1 cellular context compared by ENCODE assay signal in the genomic region with DNA sequence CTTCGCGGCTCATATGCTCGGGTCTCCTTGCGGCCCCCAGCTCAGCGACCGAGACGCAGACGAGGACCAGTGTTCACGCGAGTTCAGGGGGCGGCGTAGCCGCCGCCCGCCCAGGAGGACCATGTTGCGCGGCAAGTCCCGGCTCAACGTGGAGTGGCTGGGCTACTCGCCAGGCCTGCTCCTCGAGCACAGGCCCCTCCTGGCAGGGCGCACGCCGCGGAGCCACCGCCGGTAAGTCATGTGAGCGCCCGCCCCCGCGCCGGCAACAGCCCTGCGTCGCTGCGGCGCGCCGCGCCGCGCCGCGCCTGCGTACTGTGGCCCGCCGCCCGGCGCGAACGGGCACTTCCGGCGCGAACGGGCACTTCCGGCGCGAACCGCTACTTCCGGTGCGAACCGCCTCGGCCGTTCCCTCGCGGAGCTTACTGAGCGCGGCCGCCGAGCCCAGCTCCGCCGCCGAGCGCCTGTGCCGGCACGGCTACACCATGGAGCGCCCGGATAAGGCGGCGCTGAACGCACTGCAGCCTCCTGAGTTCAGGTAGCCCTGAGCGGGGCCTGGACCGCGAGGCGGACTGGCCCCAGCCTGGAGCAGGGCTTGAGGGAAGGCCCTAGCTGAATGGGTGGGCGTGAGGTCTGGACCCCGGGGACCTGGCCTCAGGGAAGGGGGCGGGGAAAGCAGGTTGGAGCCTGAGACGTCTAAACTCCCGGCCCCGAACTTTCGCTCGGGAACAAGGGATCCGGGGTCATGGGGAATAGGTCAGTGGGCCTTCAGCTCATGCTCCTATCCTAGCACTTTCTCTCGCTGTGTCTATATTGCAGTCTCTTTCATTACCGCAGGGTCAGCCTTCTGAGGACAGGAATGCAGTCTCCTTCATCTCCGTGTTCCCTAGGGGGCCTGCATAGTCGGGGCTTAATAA.
TF ChIP-seq lines count a peak whose summit lies in the region.

Gene VMA21, plus strand, starts transcription at position 380 of the 914 bp plus-strand sequence. Its CDS starts 103 bp downstream, at position 483.

TF ChIP-seq in GM12878, 131 proteins besides CTCF, POLR2A, EP300 and RAD21 (continued from another document and continues in another):
- TF ChIP-seq, protein P1, sequence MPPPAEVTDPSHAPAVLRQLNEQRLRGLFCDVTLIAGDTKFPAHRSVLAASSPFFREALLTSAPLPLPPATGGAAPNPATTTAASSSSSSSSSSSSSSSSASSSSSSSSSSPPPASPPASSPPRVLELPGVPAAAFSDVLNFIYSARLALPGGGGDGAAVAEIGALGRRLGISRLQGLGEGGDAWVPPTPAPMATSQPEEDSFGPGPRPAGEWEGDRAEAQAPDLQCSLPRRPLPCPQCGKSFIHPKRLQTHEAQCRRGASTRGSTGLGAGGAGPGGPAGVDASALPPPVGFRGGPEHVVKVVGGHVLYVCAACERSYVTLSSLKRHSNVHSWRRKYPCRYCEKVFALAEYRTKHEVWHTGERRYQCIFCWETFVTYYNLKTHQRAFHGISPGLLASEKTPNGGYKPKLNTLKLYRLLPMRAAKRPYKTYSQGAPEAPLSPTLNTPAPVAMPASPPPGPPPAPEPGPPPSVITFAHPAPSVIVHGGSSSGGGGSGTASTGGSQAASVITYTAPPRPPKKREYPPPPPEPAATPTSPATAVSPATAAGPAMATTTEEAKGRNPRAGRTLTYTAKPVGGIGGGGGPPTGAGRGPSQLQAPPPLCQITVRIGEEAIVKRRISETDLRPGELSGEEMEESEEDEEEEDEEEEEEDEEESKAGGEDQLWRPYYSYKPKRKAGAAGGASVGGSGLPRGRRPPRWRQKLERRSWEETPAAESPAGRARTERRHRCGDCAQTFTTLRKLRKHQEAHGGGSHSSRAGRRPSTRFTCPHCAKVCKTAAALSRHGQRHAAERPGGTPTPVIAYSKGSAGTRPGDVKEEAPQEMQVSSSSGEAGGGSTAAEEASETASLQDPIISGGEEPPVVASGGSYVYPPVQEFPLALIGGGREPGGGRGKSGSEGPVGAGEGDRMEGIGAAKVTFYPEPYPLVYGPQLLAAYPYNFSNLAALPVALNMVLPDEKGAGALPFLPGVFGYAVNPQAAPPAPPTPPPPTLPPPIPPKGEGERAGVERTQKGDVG (CRISPR knock-in tag; IDR thresholded peaks at IDR 0.05): no peak
- TF ChIP-seq ZBTB33 (IDR thresholded peaks at IDR 0.05) (no peak), JUNB (IDR thresholded peaks at IDR 0.05) (no peak), ELK1 (IDR thresholded peaks at IDR 0.05; ENCODE audit: low read depth, low read length) (peak; percentile 82), PKNOX1 (IDR thresholded peaks at IDR 0.05) (no peak), KDM1A (IDR thresholded peaks at IDR 0.05; ENCODE audit: borderline replicate concordance) (no peak), RB1 (IDR thresholded peaks at IDR 0.05; ENCODE audit: borderline replicate concordance) (0 out of 2 replicates have a peak, but pooled peaks have one; percentile 34), POLR2AphosphoS2 (IDR thresholded peaks at IDR 0.05; ENCODE audit: low read depth, low read length) (no peak), ASH2L (IDR thresholded peaks at IDR 0.05; ENCODE audit: borderline replicate concordance, low read depth) (no peak), MYB (IDR thresholded peaks at IDR 0.05; ENCODE audit: borderline replicate concordance, low read depth, low read length) (no peak), SP1 (IDR thresholded peaks at IDR 0.05; ENCODE audit: low read depth, low read length) (no peak), MTA2 (IDR thresholded peaks at IDR 0.05; ENCODE audit: low read depth) (no peak), SMARCA5 (IDR thresholded peaks at IDR 0.05) (no peak), POLR2AphosphoS5 (IDR thresholded peaks at IDR 0.05; ENCODE audit: low read length) (peak; percentile 17; the same call in 1 of the 2 replicates), SPI1 (IDR thresholded peaks at IDR 0.05; ENCODE audit: borderline replicate concordance, insufficient read depth, low read depth, low read length) (no peak), KLF5 (IDR thresholded peaks at IDR 0.05; ENCODE audit: partially characterized antibody) (peak; percentile 37), MXI1 (IDR thresholded peaks at IDR 0.05; ENCODE audit: low read depth, low read length) (peak; percentile 66; the same call in 1 of the 2 replicates), SMAD1 (IDR thresholded peaks at IDR 0.05; ENCODE audit: low read depth, partially characterized antibody) (no peak), RELA (IDR thresholded peaks at IDR 0.05; ENCODE audit: borderline replicate concordance, partially characterized antibody) (no peak), STAT1 (conservative IDR thresholded peaks at IDR 0.05) (no peak), HCFC1 (IDR thresholded peaks at IDR 0.05; ENCODE audit: low read length) (0 out of 2 replicates have a peak, but pooled peaks have one; percentile 33), TBL1XR1 (IDR thresholded peaks at IDR 0.05; ENCODE audit: low read depth, low read length) (no peak), IRF5 (IDR thresholded peaks at IDR 0.05; ENCODE audit: borderline replicate concordance) (no peak), EGR1 (IDR thresholded peaks at IDR 0.05; ENCODE audit: borderline replicate concordance in 1 of 2, low read depth in 2 of 2, low read length in 2 of 2) (peak in 1 of 2 experiments; percentile 94; a peak in 2 of 3 replicates), ATF3 (IDR thresholded peaks at IDR 0.05; ENCODE audit: borderline replicate concordance, extremely low read depth, low read depth, low read length) (peak; percentile 20; the same call in 1 of the 2 replicates), ZNF622 (IDR thresholded peaks at IDR 0.05) (no peak), TCF3 (IDR thresholded peaks at IDR 0.05; ENCODE audit: borderline replicate concordance, insufficient read depth, low read depth, low read length) (0 out of 2 replicates have a peak, but pooled peaks have one; percentile 14), HDAC6 (IDR thresholded peaks at IDR 0.05; ENCODE audit: unreplicated experiment) (no peak), RAD51 (IDR thresholded peaks at IDR 0.05) (no peak), SIX5 (IDR thresholded peaks at IDR 0.05; ENCODE audit: low read depth, low read length, severe bottlenecking) (no peak), NR2C1 (IDR thresholded peaks at IDR 0.05) (peak; percentile 51)
- TF ChIP-seq, protein P2, sequence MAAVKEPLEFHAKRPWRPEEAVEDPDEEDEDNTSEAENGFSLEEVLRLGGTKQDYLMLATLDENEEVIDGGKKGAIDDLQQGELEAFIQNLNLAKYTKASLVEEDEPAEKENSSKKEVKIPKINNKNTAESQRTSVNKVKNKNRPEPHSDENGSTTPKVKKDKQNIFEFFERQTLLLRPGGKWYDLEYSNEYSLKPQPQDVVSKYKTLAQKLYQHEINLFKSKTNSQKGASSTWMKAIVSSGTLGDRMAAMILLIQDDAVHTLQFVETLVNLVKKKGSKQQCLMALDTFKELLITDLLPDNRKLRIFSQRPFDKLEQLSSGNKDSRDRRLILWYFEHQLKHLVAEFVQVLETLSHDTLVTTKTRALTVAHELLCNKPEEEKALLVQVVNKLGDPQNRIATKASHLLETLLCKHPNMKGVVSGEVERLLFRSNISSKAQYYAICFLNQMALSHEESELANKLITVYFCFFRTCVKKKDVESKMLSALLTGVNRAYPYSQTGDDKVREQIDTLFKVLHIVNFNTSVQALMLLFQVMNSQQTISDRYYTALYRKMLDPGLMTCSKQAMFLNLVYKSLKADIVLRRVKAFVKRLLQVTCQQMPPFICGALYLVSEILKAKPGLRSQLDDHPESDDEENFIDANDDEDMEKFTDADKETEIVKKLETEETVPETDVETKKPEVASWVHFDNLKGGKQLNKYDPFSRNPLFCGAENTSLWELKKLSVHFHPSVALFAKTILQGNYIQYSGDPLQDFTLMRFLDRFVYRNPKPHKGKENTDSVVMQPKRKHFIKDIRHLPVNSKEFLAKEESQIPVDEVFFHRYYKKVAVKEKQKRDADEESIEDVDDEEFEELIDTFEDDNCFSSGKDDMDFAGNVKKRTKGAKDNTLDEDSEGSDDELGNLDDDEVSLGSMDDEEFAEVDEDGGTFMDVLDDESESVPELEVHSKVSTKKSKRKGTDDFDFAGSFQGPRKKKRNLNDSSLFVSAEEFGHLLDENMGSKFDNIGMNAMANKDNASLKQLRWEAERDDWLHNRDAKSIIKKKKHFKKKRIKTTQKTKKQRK (IDR thresholded peaks at IDR 0.05; ENCODE audit: low read depth, low read length): no peak
- TF ChIP-seq, protein P3, sequence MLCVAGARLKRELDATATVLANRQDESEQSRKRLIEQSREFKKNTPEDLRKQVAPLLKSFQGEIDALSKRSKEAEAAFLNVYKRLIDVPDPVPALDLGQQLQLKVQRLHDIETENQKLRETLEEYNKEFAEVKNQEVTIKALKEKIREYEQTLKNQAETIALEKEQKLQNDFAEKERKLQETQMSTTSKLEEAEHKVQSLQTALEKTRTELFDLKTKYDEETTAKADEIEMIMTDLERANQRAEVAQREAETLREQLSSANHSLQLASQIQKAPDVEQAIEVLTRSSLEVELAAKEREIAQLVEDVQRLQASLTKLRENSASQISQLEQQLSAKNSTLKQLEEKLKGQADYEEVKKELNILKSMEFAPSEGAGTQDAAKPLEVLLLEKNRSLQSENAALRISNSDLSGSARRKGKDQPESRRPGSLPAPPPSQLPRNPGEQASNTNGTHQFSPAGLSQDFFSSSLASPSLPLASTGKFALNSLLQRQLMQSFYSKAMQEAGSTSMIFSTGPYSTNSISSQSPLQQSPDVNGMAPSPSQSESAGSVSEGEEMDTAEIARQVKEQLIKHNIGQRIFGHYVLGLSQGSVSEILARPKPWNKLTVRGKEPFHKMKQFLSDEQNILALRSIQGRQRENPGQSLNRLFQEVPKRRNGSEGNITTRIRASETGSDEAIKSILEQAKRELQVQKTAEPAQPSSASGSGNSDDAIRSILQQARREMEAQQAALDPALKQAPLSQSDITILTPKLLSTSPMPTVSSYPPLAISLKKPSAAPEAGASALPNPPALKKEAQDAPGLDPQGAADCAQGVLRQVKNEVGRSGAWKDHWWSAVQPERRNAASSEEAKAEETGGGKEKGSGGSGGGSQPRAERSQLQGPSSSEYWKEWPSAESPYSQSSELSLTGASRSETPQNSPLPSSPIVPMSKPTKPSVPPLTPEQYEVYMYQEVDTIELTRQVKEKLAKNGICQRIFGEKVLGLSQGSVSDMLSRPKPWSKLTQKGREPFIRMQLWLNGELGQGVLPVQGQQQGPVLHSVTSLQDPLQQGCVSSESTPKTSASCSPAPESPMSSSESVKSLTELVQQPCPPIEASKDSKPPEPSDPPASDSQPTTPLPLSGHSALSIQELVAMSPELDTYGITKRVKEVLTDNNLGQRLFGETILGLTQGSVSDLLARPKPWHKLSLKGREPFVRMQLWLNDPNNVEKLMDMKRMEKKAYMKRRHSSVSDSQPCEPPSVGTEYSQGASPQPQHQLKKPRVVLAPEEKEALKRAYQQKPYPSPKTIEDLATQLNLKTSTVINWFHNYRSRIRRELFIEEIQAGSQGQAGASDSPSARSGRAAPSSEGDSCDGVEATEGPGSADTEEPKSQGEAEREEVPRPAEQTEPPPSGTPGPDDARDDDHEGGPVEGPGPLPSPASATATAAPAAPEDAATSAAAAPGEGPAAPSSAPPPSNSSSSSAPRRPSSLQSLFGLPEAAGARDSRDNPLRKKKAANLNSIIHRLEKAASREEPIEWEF (IDR thresholded peaks at IDR 0.05; ENCODE audit: insufficient replicate concordance, low read depth, low read length): no peak
